8 cellular contexts compared by ENCODE assay signal in the genomic region with DNA sequence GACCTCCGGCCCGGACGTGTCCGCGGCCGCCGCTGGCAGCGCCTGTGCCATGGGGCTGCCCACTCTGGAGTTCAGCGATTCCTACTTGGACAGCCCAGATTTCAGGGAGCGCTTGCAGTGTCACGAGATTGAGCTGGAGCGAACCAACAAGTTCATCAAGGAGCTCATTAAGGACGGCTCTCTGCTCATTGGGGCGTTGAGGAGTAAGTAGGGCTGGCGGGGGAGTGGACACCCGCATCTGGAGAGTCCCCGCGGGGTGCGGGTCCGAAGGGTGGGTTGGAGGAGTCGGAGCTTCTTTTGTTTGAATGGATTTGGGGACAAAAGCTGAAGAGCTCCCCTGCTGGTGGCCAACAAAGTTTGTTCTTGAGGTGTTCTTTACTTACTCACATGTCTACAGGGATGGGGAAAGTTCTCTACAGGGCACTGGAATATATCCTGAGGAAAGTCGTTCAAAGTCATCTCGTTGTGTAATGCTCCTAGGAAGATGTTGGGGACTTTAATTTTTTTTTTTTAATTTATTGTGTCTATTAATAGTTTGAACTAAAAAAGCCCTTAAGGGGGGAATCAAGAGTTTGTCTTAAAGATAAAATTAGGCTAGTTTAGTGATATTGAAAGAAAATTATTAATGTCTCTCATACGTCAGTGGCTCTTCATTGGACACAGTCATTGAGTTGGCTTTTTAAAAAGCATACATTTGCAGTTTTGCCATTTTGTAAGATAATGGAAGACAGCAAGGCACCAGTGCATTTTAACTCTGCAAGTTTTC. TPM values are rescaled to one million over a fixed set of nuclear protein-coding genes. Genes with fewer than 3 reads are reported as not detected.
DNase-seq lines count a peak whose midpoint lies in the region; ATAC-seq, FAIRE-seq and TF ChIP-seq lines count a peak whose summit lies in the region.

No MANE protein-coding gene starts in this region.

- H3K27ac ChIP-seq in astrocyte (ENCODE audit: low read depth, low read length): peak overlapping the region; percentile 90
- H3K27ac ChIP-seq in hepatocyte: peak overlapping the region; percentile 91

- peak overlapping the region; percentile 94 for H3K4me3 ChIP-seq in astrocyte (ENCODE audit: insufficient read depth, low read depth, low read length)
- peak overlapping the region; percentile 85 for H3K4me3 ChIP-seq in hepatocyte

- peak; percentile 78 for TF ChIP-seq CTCF in astrocyte (IDR thresholded peaks at IDR 0.05; ENCODE audit: insufficient read depth, low read depth, low read length)
- TF ChIP-seq CTCF in hepatocyte (IDR thresholded peaks at IDR 0.05; ENCODE audit: poor library complexity): peak; percentile 65

- H3K36me3 Mint-ChIP-seq in astrocyte (ENCODE audit: low read depth, unreplicated experiment): peaks cover 4% of the 10 kb centered on the region

- H3K36me3 ChIP-seq in astrocyte (ENCODE audit: insufficient read depth, low read length) (peaks cover 3% of the 10 kb centered on the region), hepatocyte (replicated peaks; ENCODE audit: insufficient read depth, low read depth) (no peaks in the 10 kb centered on the region)

- no peaks in the 10 kb centered on the region for H3K27me3 ChIP-seq in astrocyte (ENCODE audit: insufficient read depth, low read length)
- no peaks in the 10 kb centered on the region for H3K27me3 ChIP-seq in hepatocyte

- H3K4me3 Mint-ChIP-seq in astrocyte (ENCODE audit: unreplicated experiment): peak overlapping the region; percentile 99

- H3K9me3 Mint-ChIP-seq in astrocyte (ENCODE audit: unreplicated experiment): no peaks in the 10 kb centered on the region

- peak overlapping the region; percentile 91 for H3K4me2 ChIP-seq in astrocyte (ENCODE audit: low read length)
- H3K4me2 ChIP-seq in hepatocyte: peak overlapping the region; percentile 79

- H3K27ac Mint-ChIP-seq in astrocyte (ENCODE audit: unreplicated experiment): peak overlapping the region; percentile 97

- peak overlapping the region; percentile 99 for H3K9ac ChIP-seq in astrocyte (ENCODE audit: low read length)

- ATAC-seq in GM19025 (IDR thresholded peaks at IDR 0.05; ENCODE audit: low read depth, unreplicated experiment): peak; percentile 52
- ATAC-seq in HG03135 (IDR thresholded peaks at IDR 0.05; ENCODE audit: unreplicated experiment): peak; percentile 69

- DNase-seq in CMK (ENCODE audit: low read depth): peak; percentile 49
- peak; percentile 68 to 72 for DNase-seq in NOMO-1 (lab: John Stamatoyannopoulos, UW; ENCODE audit: unreplicated experiment in 2 of 2)
- peak; percentile 77 for DNase-seq in astrocyte (ENCODE audit: low read depth)
- DNase-seq in hepatocyte (ENCODE audit: low spot score): peak; percentile 84
- DNase-seq in putamen (ENCODE audit: low spot score): peak; percentile 53
- DNase-seq in activated effector memory CD4-positive, alpha-beta T cell treated with Interleukin-2 at 50 U/mL for 16 hours: no peak

- no peak for FAIRE-seq in astrocyte (lab: Jason Lieb, UNC)

- under 1% methylated on average over 24 of the region's 24 CpGs for WGBS in hepatocyte (ENCODE audit: low lambda C conversion rate, missing lambda C conversion rate)

- H3K9me2 ChIP-seq in hepatocyte (replicated peaks; ENCODE audit: insufficient read depth): no peaks in the 10 kb centered on the region

- H3K9me3 ChIP-seq in astrocyte (ENCODE audit: insufficient read depth, low read depth, low read length): no peaks in the 10 kb centered on the region
- no peaks in the 10 kb centered on the region for H3K9me3 ChIP-seq in hepatocyte (ENCODE audit: low read depth)

- H4K20me1 ChIP-seq in astrocyte (ENCODE audit: insufficient read depth, low read length) (peaks cover 14% of the 10 kb centered on the region), hepatocyte (ENCODE audit: insufficient read depth, poor library complexity, severe bottlenecking) (no peaks in the 10 kb centered on the region)

- peaks cover 45% of the 10 kb centered on the region for H3K79me2 ChIP-seq in astrocyte (ENCODE audit: insufficient read depth, low read length)
- peaks cover 48% of the 10 kb centered on the region for H3K79me2 ChIP-seq in hepatocyte

- peak overlapping the region; percentile 92 for H2AFZ ChIP-seq in astrocyte (ENCODE audit: low read depth, low read length)
- peak overlapping the region; percentile 79 for H2AFZ ChIP-seq in hepatocyte

- H3K4me1 Mint-ChIP-seq in astrocyte (ENCODE audit: low read depth, unreplicated experiment): peaks cover 28% of the 10 kb centered on the region

- H3K4me1 ChIP-seq in astrocyte (ENCODE audit: insufficient read depth, low read length): peaks cover 19% of the 10 kb centered on the region
- H3K4me1 ChIP-seq in hepatocyte (ENCODE audit: insufficient read depth): peaks cover 15% of the 10 kb centered on the region

- H3K27me3 Mint-ChIP-seq in astrocyte (ENCODE audit: low read depth, unreplicated experiment): no peaks in the 10 kb centered on the region

RNA-seq across cellular contexts. Expression of a gene that starts 0.7 kb away (rescaled TPM):
- total RNA-seq in astrocyte (33.2 and 34.2 TPM in 2 replicates), hepatocyte (26.5 and 36.0 TPM in 2 replicates)
- polyA plus RNA-seq in hepatocyte: 8.7 and 11.5 TPM in 2 replicates
